In the genomic region with DNA sequence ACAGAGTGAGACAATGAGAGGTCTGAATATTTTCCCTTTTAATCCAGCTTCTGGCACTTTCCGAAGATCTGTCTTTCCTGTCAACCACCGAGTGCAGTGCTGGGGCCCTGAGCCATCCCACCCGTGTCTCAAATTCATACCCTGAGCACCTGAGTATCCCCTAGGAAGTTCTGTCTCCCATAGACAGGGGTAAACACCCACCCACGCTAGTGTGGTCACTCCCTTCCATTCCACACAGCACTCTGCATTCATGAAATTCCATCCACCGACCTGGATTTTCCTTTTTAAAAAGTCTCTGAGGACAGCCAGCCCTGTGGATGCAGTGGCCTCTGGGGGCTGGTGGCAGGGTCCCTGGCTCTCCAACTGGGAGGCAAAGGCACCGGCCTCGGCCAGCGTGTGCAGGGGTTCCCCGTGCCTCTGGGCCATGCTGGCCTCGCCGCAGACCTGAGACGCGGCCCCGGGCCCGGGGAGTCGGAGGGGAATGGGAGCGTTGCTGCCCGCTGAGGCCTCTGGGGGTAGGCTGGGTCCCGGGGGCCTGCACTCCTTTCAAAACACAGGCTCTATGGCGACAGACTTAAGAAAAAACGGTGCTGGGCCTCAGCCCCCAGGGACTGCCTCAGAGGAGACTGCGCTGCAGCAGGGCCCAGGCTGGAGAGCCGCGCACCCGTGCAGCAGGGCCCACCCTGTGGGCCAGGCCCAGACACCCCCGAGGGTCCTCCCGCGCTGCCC, we compare ENCODE assay signal across 20 cellular contexts.
DNase-seq lines count a peak whose midpoint lies in the region; ATAC-seq and TF ChIP-seq lines count a peak whose summit lies in the region.
"Had no signal": no experiment of that assay in that cellular context is flagged by ENCODE, and none has a peak within 500 bp of the region (broad histone marks: within the 10 kb centered on the region; RNA-seq: fewer than 3 reads in every experiment).

No MANE protein-coding gene starts in this region.

- 93 to 94% methylated on average over 17 to 28 of the region's 28 CpGs for WGBS in endodermal cell (ENCODE audit: insufficient coverage in 1 of 2, insufficient read length in 1 of 2), 2 experiments
- 85 to 88% (median 86%) methylated on average over 26 to 28 of the region's 28 CpGs for WGBS in psoas muscle, 3 donors
- WGBS in body of pancreas, 2 donors = 70 to 82% methylated on average over 6 to 21 of the region's 28 CpGs

- no peak for TF ChIP-seq POLR2A in body of pancreas (IDR thresholded peaks at IDR 0.05)

- H3K36me3 ChIP-seq in endodermal cell (ENCODE audit: control insufficient read depth, insufficient read depth, low read length) = no peaks in the 10 kb centered on the region
- H3K36me3 ChIP-seq in psoas muscle (ENCODE audit: insufficient read depth in 1 of 2, low read depth in 1 of 2) = no peaks in the 10 kb centered on the region
- no peaks in the 10 kb centered on the region for H3K36me3 ChIP-seq in body of pancreas (replicated peaks in 1 of 2; ENCODE audit: insufficient read depth in 1 of 2, low read depth in 2 of 2)
- H3K36me3 ChIP-seq: BLaER1 treated with 17β-estradiol and CSF1 and Interleukin-3, amounts not matched to agents 10 nM and 100 nM; left ventricle myocardium inferior had no signal

- H3K36me3 Mint-ChIP-seq in endodermal cell (ENCODE audit: low read depth) = no peaks in the 10 kb centered on the region
- H3K36me3 Mint-ChIP-seq in nephron progenitor cell (ENCODE audit: low read depth) = no peaks in the 10 kb centered on the region
- H3K36me3 Mint-ChIP-seq: activated naive CD4-positive, alpha-beta T cell treated with anti-CD3 and anti-CD28 coated beads, Interleukin-2, amount 50 U/mL, for 24 hours; natural killer cell; T-cell had no signal

- H3K4me3 ChIP-seq in endodermal cell (ENCODE audit: low read length) = no peak overlapping the region
- no peak overlapping the region for H3K4me3 ChIP-seq in psoas muscle
- no peak overlapping the region for H3K4me3 ChIP-seq in body of pancreas
- H3K4me3 ChIP-seq: BLaER1 treated with 17β-estradiol and CSF1 and Interleukin-3, amounts not matched to agents 10 nM and 100 nM; left ventricle myocardium inferior had no signal

- H3K4me3 Mint-ChIP-seq in endodermal cell = no peak overlapping the region
- H3K4me3 Mint-ChIP-seq in nephron progenitor cell = no peak overlapping the region
- H3K4me3 Mint-ChIP-seq in stimulated activated naive CD8-positive, alpha-beta T cell treated with anti-CD3 and anti-CD28 coated beads, Interleukin-15, amount 100 ng/mL, for 72 hours = no peak overlapping the region
- H3K4me3 Mint-ChIP-seq: activated naive CD4-positive, alpha-beta T cell treated with anti-CD3 and anti-CD28 coated beads, Interleukin-2, amount 50 U/mL, for 24 hours; activated T-helper 1 cell treated with anti-CD3 and anti-CD28 coated beads, Interleukin-12 subunit alpha, Interleukin-12 subunit beta, Interleukin-2, Interleukin-4 antibody, amounts not matched to agents 30 ng/mL and 10 ng/mL and 1 ng/mL, durations not matched to agents 14 hours and 24 hours and 36 hours; natural killer cell; T-cell had no signal

- no peak overlapping the region for H3K27ac ChIP-seq in endodermal cell (ENCODE audit: low read depth, low read length)
- no peak overlapping the region for H3K27ac ChIP-seq in psoas muscle
- no peak overlapping the region for H3K27ac ChIP-seq in body of pancreas
- H3K27ac ChIP-seq: BLaER1 treated with 17β-estradiol and CSF1 and Interleukin-3, amounts not matched to agents 10 nM and 100 nM; foreskin keratinocyte; left ventricle myocardium inferior had no signal

- ATAC-seq in stimulated activated naive CD8-positive, alpha-beta T cell treated with anti-CD3 and anti-CD28 coated beads, Interleukin-15, amount 100 ng/mL, for 72 hours = peak; percentile 46
- ATAC-seq in psoas muscle = no peak
- ATAC-seq in body of pancreas = no peak
- ATAC-seq: esophagus mucosa, foreskin keratinocyte, natural killer cell, T-cell had no signal

- no peaks in the 10 kb centered on the region for H3K9me3 ChIP-seq in endodermal cell (ENCODE audit: control insufficient read depth, low read length)
- no peaks in the 10 kb centered on the region for H3K9me3 ChIP-seq in psoas muscle
- H3K9me3 ChIP-seq in body of pancreas = no peaks in the 10 kb centered on the region
- H3K9me3 ChIP-seq: left ventricle myocardium inferior had no signal

- H3K4me1 ChIP-seq in endodermal cell (ENCODE audit: control insufficient read depth, insufficient read depth, low read length) (no peaks in the 10 kb centered on the region), psoas muscle (no peaks in the 10 kb centered on the region), body of pancreas (no peaks in the 10 kb centered on the region)
- H3K4me1 ChIP-seq: left ventricle myocardium inferior had no signal

- no peaks in the 10 kb centered on the region for H3K27me3 ChIP-seq in endodermal cell (ENCODE audit: control insufficient read depth, insufficient read depth, low read length, poor library complexity, severe bottlenecking)
- H3K27me3 ChIP-seq in psoas muscle (ENCODE audit: insufficient read depth in 3 of 3, low read length in 2 of 3) = peaks cover 0 to 7% (median 0%) of the 10 kb centered on the region in 3 donors
- H3K27me3 ChIP-seq in body of pancreas = no peaks in the 10 kb centered on the region
- H3K27me3 ChIP-seq: foreskin keratinocyte had no signal

- intact Hi-C loops in psoas muscle (cut with DNase I) = no loop called here
- intact Hi-C loops in body of pancreas (cut with DNase I) = no loop called here

- no peaks in the 10 kb centered on the region for H3K9me3 Mint-ChIP-seq in endodermal cell
- no peaks in the 10 kb centered on the region for H3K9me3 Mint-ChIP-seq in nephron progenitor cell
- no peaks in the 10 kb centered on the region for H3K9me3 Mint-ChIP-seq in stimulated activated naive CD8-positive, alpha-beta T cell treated with anti-CD3 and anti-CD28 coated beads, Interleukin-15, amount 100 ng/mL, for 72 hours
- H3K9me3 Mint-ChIP-seq: activated naive CD4-positive, alpha-beta T cell treated with anti-CD3 and anti-CD28 coated beads, Interleukin-2, amount 50 U/mL, for 24 hours; activated T-helper 1 cell treated with anti-CD3 and anti-CD28 coated beads, Interleukin-12 subunit alpha, Interleukin-12 subunit beta, Interleukin-2, Interleukin-4 antibody, amounts not matched to agents 30 ng/mL and 10 ng/mL and 1 ng/mL, durations not matched to agents 14 hours and 24 hours and 36 hours; natural killer cell; T-cell had no signal

- H3K27ac Mint-ChIP-seq in endodermal cell (peak overlapping the region; percentile 39), nephron progenitor cell (peak overlapping the region; percentile 42)
- no peak overlapping the region for H3K27ac Mint-ChIP-seq in stimulated activated naive CD8-positive, alpha-beta T cell treated with anti-CD3 and anti-CD28 coated beads, Interleukin-15, amount 100 ng/mL, for 72 hours
- H3K27ac Mint-ChIP-seq: activated naive CD4-positive, alpha-beta T cell treated with anti-CD3 and anti-CD28 coated beads, Interleukin-2, amount 50 U/mL, for 24 hours; activated T-helper 1 cell treated with anti-CD3 and anti-CD28 coated beads, Interleukin-12 subunit alpha, Interleukin-12 subunit beta, Interleukin-2, Interleukin-4 antibody, amounts not matched to agents 30 ng/mL and 10 ng/mL and 1 ng/mL, durations not matched to agents 14 hours and 24 hours and 36 hours; natural killer cell; T-cell had no signal

- peak; percentile 14 for DNase-seq in NCI-H226
- DNase-seq in endodermal cell = peak; percentile 45
- DNase-seq in nephron progenitor cell = no peak
- DNase-seq in stimulated activated naive CD8-positive, alpha-beta T cell treated with anti-CD3 and anti-CD28 coated beads, Interleukin-15, amount 100 ng/mL, for 72 hours = no peak
- DNase-seq in KG1 (lab: John Stamatoyannopoulos, UW) = no peak
- no peak for DNase-seq in psoas muscle
- no peak for DNase-seq in body of pancreas
- DNase-seq: ACHN; COR-L47; effector memory CD4-positive, alpha-beta T cell; foreskin keratinocyte; left ventricle myocardium inferior; natural killer cell; NCI-H146; posterior cingulate gyrus; T-cell had no signal

- H3K27me3 Mint-ChIP-seq in endodermal cell (ENCODE audit: insufficient read depth) (no peaks in the 10 kb centered on the region), nephron progenitor cell (ENCODE audit: low read depth, poor library complexity) (peaks cover 10% of the 10 kb centered on the region)
- H3K27me3 Mint-ChIP-seq in stimulated activated naive CD8-positive, alpha-beta T cell treated with anti-CD3 and anti-CD28 coated beads, Interleukin-15, amount 100 ng/mL, for 72 hours = no peaks in the 10 kb centered on the region
- H3K27me3 Mint-ChIP-seq: activated naive CD4-positive, alpha-beta T cell treated with anti-CD3 and anti-CD28 coated beads, Interleukin-2, amount 50 U/mL, for 24 hours had no signal

- no peak overlapping the region for H3K9ac ChIP-seq in endodermal cell (ENCODE audit: extremely low read depth, low read length, poor library complexity, severe bottlenecking)
- H3K9ac ChIP-seq: BLaER1 treated with 17β-estradiol and CSF1 and Interleukin-3, amounts not matched to agents 10 nM and 100 nM had no signal

- TF ChIP-seq CTCF in endodermal cell (conservative IDR thresholded peaks at IDR 0.05) (no peak), nephron progenitor cell (IDR thresholded peaks at IDR 0.05) (no peak), psoas muscle (IDR thresholded peaks at IDR 0.05) (no peak), body of pancreas (IDR thresholded peaks at IDR 0.05) (no peak)

- no peaks in the 10 kb centered on the region for H3K4me1 Mint-ChIP-seq in endodermal cell
- H3K4me1 Mint-ChIP-seq in nephron progenitor cell = peaks cover 46% of the 10 kb centered on the region
- H3K4me1 Mint-ChIP-seq in stimulated activated naive CD8-positive, alpha-beta T cell treated with anti-CD3 and anti-CD28 coated beads, Interleukin-15, amount 100 ng/mL, for 72 hours = no peaks in the 10 kb centered on the region
- H3K4me1 Mint-ChIP-seq: activated naive CD4-positive, alpha-beta T cell treated with anti-CD3 and anti-CD28 coated beads, Interleukin-2, amount 50 U/mL, for 24 hours had no signal

Comparison
In these comparisons a context has a peak if more than half of its experiments do, and no peak if none do; other contexts are left out.
1. DNase-seq: peak in NCI-H226 (single experiment) and endodermal cell (single experiment); none in nephron progenitor cell (single experiment), stimulated activated naive CD8-positive, alpha-beta T cell treated with anti-CD3 and anti-CD28 coated beads, Interleukin-15, amount 100 ng/mL, for 72 hours (0 of 2), KG1 (single experiment), psoas muscle (0 of 2) and body of pancreas (0 of 4).
2. H3K27ac Mint-ChIP-seq: peak in endodermal cell (single experiment) and nephron progenitor cell (single experiment); none in stimulated activated naive CD8-positive, alpha-beta T cell treated with anti-CD3 and anti-CD28 coated beads, Interleukin-15, amount 100 ng/mL, for 72 hours (0 of 2).